9 cellular contexts compared by ENCODE assay signal in genomic region chr14:94769413-94770250, GRCh38.
A peak's percentile ranks its signal among the peaks of the same experiment; 100 is the strongest.
DNase-seq lines count a peak whose midpoint lies in the region; ATAC-seq and TF ChIP-seq lines count a peak whose summit lies in the region.
"Had no signal": no experiment of that assay in that cellular context is flagged by ENCODE, and none has a peak within 500 bp of the region (broad histone marks: within the 10 kb centered on the region; RNA-seq: fewer than 3 reads in every experiment).

TSS of gene GSC (minus strand) at chr14:94770113. CDS start at chr14:94770015, 98 bp downstream.

- DNase-seq in LNCaP clone FGC (ENCODE audit: low read depth) (peak; percentile 10), amniotic stem cell (lab: John Stamatoyannopoulos, UW) (peak; percentile 38), iPS-NIHi7 (ENCODE audit: extremely low spot score) (peak; percentile 65), SIG-M5 (lab: John Stamatoyannopoulos, UW) (no peak)
- DNase-seq in stimulated activated effector memory CD8-positive, alpha-beta T cell treated with anti-CD3 and anti-CD28 coated beads, Interleukin-12 subunit alpha, Interleukin-12 subunit beta, amount 100 ng/mL, for 72 hours (ENCODE audit: low spot score in 2 of 2), result peak in 1 of 2 donors; percentile 58
- DNase-seq in stimulated activated CD4-positive, alpha-beta T cell treated with anti-CD3 and anti-CD28 coated beads, Interleukin-12 subunit alpha, Interleukin-12 subunit beta, amount 100 ng/mL, for 4 hours, result no peak

- H3K9ac ChIP-seq in BLaER1 treated with 17β-estradiol and CSF1 and Interleukin-3, amounts not matched to agents 10 nM and 100 nM, result peak within 1 kb of the TSS in 10 of 11 experiments; percentile 44 to 72 (median 54); a peak in 18 of 22 replicates

- no peak within 1 kb of the TSS for H3K27ac Mint-ChIP-seq in stimulated activated effector memory CD8-positive, alpha-beta T cell treated with anti-CD3 and anti-CD28 coated beads, Interleukin-12 subunit alpha, Interleukin-12 subunit beta, amount 100 ng/mL, for 72 hours

- no peaks in the 10 kb centered on the region for H3K9me3 Mint-ChIP-seq in stimulated activated effector memory CD8-positive, alpha-beta T cell treated with anti-CD3 and anti-CD28 coated beads, Interleukin-12 subunit alpha, Interleukin-12 subunit beta, amount 100 ng/mL, for 72 hours

- H3K27ac ChIP-seq in BLaER1 treated with 17β-estradiol and CSF1 and Interleukin-3, amounts not matched to agents 10 nM and 100 nM, result peak within 1 kb of the TSS in 5 of 11 experiments; percentile 21 to 55 (median 40); a peak in 4 of 22 replicates
- H3K27ac ChIP-seq: neutrophil had no signal

- H3K9me3 ChIP-seq in BLaER1 treated with 17β-estradiol and CSF1 and Interleukin-3, amounts not matched to agents 10 nM and 100 nM (replicated peaks in 1 of 11), result peaks cover 5 to 24% (median 20%) of the 10 kb centered on the region in 11 experiments; a peak in 17 of 22 replicates
- H3K9me3 ChIP-seq: neutrophil had no signal

- peak within 1 kb of the TSS; percentile 70 for H3K4me3 Mint-ChIP-seq in stimulated activated effector memory CD8-positive, alpha-beta T cell treated with anti-CD3 and anti-CD28 coated beads, Interleukin-12 subunit alpha, Interleukin-12 subunit beta, amount 100 ng/mL, for 72 hours

- peak; percentile 56 for ATAC-seq in stimulated activated effector memory CD8-positive, alpha-beta T cell treated with anti-CD3 and anti-CD28 coated beads, Interleukin-12 subunit alpha, Interleukin-12 subunit beta, amount 100 ng/mL, for 72 hours
- no peak for ATAC-seq in GM19455 (IDR thresholded peaks at IDR 0.05; ENCODE audit: unreplicated experiment)

- peaks cover 100% of the 10 kb centered on the region in 11 experiments for H3K27me3 ChIP-seq in BLaER1 treated with 17β-estradiol and CSF1 and Interleukin-3, amounts not matched to agents 10 nM and 100 nM

- H3K4me1 Mint-ChIP-seq in stimulated activated effector memory CD8-positive, alpha-beta T cell treated with anti-CD3 and anti-CD28 coated beads, Interleukin-12 subunit alpha, Interleukin-12 subunit beta, amount 100 ng/mL, for 72 hours, result peaks cover 32% of the 10 kb centered on the region

- TF ChIP-seq CTCF in LNCaP clone FGC (IDR thresholded peaks at IDR 0.05; ENCODE audit: control insufficient read depth, extremely low read depth, insufficient read depth), result no peak

- peak within 1 kb of the TSS; percentile 54 to 73 (median 62) for H3K4me3 ChIP-seq in BLaER1 treated with 17β-estradiol and CSF1 and Interleukin-3, amounts not matched to agents 10 nM and 100 nM
- peak within 1 kb of the TSS; percentile 62 for H3K4me3 ChIP-seq in LNCaP clone FGC (ENCODE audit: low read depth, low read length)

- H3K36me3 ChIP-seq in BLaER1 treated with 17β-estradiol and CSF1 and Interleukin-3, amounts not matched to agents 10 nM and 100 nM, result no peaks in the 10 kb centered on the region
- H3K36me3 ChIP-seq: neutrophil had no signal

- peak within 1 kb of the TSS; percentile 84 to 99 (median 94) for H3K4me2 ChIP-seq in BLaER1 treated with 17β-estradiol and CSF1 and Interleukin-3, amounts not matched to agents 10 nM and 100 nM

- H3K4me1 ChIP-seq in BLaER1 treated with 17β-estradiol and CSF1 and Interleukin-3, amounts not matched to agents 10 nM and 100 nM, result peaks cover 15 to 24% (median 19%) of the 10 kb centered on the region in 10 experiments; a peak in 18 of 20 replicates

- peaks cover 9% of the 10 kb centered on the region for H3K36me3 Mint-ChIP-seq in stimulated activated effector memory CD8-positive, alpha-beta T cell treated with anti-CD3 and anti-CD28 coated beads, Interleukin-12 subunit alpha, Interleukin-12 subunit beta, amount 100 ng/mL, for 72 hours

- peaks cover 0 to 67% (median 52%) of the 10 kb centered on the region in 11 experiments; a peak in 17 of 22 replicates for H4K20me1 ChIP-seq in BLaER1 treated with 17β-estradiol and CSF1 and Interleukin-3, amounts not matched to agents 10 nM and 100 nM

Comparison
In these comparisons a context has a peak if more than half of its experiments do, and no peak if none do; other contexts are left out.
1. DNase-seq: peak in LNCaP clone FGC (single experiment), amniotic stem cell (single experiment) and iPS-NIHi7 (single experiment); none in SIG-M5 (single experiment) and stimulated activated CD4-positive, alpha-beta T cell treated with anti-CD3 and anti-CD28 coated beads, Interleukin-12 subunit alpha, Interleukin-12 subunit beta, amount 100 ng/mL, for 4 hours (single experiment).